Comparison of ENCODE assay signal across 8 cellular contexts in the genomic region with DNA sequence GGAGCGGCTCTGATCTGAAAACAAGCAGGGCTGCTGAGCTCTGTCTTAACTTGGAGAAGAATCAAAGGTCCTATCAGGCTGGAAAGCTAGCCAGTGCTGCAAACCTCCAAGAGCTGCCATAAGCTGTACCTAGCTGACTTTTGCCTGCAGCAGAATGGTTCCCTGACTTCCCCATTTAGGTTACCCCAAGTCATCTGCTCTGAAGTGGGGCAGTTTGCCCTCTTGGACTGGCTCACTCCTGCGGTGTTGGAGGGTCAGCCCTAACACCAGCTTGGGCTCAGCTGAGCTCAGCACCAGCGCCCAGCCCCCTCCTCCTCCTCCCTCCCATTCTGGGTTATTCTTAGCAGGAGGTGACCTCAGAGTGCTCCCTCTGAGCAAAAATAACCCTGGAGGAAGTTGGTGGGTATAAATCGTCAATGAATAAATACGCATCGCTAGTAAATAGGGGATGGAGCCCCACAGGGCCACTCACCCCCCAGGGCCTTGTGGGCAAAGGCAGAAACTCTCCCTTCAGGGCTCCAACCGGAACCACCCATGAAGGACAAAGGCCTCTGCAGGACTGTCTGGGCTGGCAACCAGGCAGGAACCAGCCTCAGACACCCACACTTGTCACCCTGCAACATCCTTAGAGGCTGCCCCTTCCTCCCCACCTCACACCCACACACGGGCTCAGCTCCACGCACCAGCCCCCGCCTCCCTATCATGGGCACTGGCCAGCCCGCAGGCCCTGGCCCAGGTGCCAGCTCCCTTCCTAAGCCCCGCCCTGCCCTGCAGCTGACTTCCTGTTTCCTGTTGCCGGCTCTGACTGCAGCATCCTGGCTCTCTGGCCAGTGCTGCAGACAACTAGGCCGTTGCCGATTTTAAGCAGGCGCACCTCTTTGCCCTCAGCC. TPM values are rescaled to one million over a fixed set of nuclear protein-coding genes. Genes with fewer than 3 reads are reported as not detected.
A peak's percentile ranks its signal among the peaks of the same experiment; 100 is the strongest.
DNase-seq lines count a peak whose midpoint lies in the region; ATAC-seq and TF ChIP-seq lines count a peak whose summit lies in the region.

No MANE protein-coding gene starts in this region.

- no peaks in the 10 kb centered on the region for H3K27me3 ChIP-seq in IMR-90 (ENCODE audit: control insufficient read depth, insufficient read depth, low read length)

- no TSS peak for BruUV-seq in IMR-90 (replicated peaks; lab: Mats Ljungman, UMichigan)
- no TSS peak for BruUV-seq in MCF 10A (replicated peaks; lab: Mats Ljungman, UMichigan)

- peak overlapping the region; percentile 86 for H2AFZ ChIP-seq in IMR-90 (replicated peaks; ENCODE audit: low read length, poor library complexity)

- 55% methylated on average over 9 of the region's 16 CpGs; no CpG with 5 or more reads in 1 of the 2 experiments for WGBS in IMR-90 (ENCODE audit: extremely low coverage in 2 of 2, insufficient read length in 1 of 2), 2 experiments

- no peak overlapping the region for H3K4me3 Mint-ChIP-seq in MCF 10A (ENCODE audit: unreplicated experiment)

- H3K9me3 Mint-ChIP-seq in MCF 10A (ENCODE audit: unreplicated experiment): no peaks in the 10 kb centered on the region

- no peak overlapping the region for H4K91ac ChIP-seq in IMR-90 (ENCODE audit: insufficient read depth, low read depth, low read length)

- no peaks in the 10 kb centered on the region for H4K20me1 ChIP-seq in IMR-90 (ENCODE audit: insufficient read depth, low read length)

- no peaks in the 10 kb centered on the region for H3K9me3 ChIP-seq in IMR-90 (ENCODE audit: control insufficient read depth, insufficient read depth, low read length)

- no peak overlapping the region for H3K56ac ChIP-seq in IMR-90 (ENCODE audit: extremely low read depth, insufficient read depth, low read length)

- peak; percentile 64 for ATAC-seq in IMR-90 (ENCODE audit: low read depth)
- peak; percentile 73 for ATAC-seq in left lobe of liver

- TF ChIP-seq RAD21 in IMR-90 (IDR thresholded peaks at IDR 0.05; ENCODE audit: low read length): no peak

- TF ChIP-seq CTCF in GM20000 (IDR thresholded peaks at IDR 0.05; ENCODE audit: extremely low read depth, missing control alignments): no peak
- no peak for TF ChIP-seq CTCF in IMR-90 (conservative IDR thresholded peaks at IDR 0.05; ENCODE audit: low read depth, low read length)
- no peak for TF ChIP-seq CTCF in MCF 10A (IDR thresholded peaks at IDR 0.05; ENCODE audit: unreplicated experiment)

- H2BK15ac ChIP-seq in IMR-90 (ENCODE audit: low read depth, low read length): no peak overlapping the region

- peaks cover 8% of the 10 kb centered on the region; the same call in 1 of the 2 replicates for H3K36me3 ChIP-seq in IMR-90 (ENCODE audit: control insufficient read depth, insufficient read depth, low read length)

- no peaks in the 10 kb centered on the region for H3K9me1 ChIP-seq in IMR-90 (ENCODE audit: insufficient read depth, low read length)

- CTCF ChIA-PET in IMR-90 (lab: Yijun Ruan, JAX): no interaction called here
- CTCF ChIA-PET in MCF 10A (lab: Yijun Ruan, JAX): interaction anchor here (0.5 to 0.8 kb wide), 3 partner anchors 14 to 1161 kb away, joined by 3 read pairs; no protein-coding TSS in a partner anchor

- no peak overlapping the region for H3K23ac ChIP-seq in IMR-90 (ENCODE audit: low read depth, low read length)

- peak overlapping the region; percentile 32; the same call in 1 of the 2 replicates for H3K4ac ChIP-seq in IMR-90 (ENCODE audit: low read depth, low read length)

- no peak overlapping the region for H2BK20ac ChIP-seq in IMR-90 (ENCODE audit: low read depth, low read length)

- peaks cover 2% of the 10 kb centered on the region for H3K36me3 Mint-ChIP-seq in MCF 10A (ENCODE audit: insufficient read depth, unreplicated experiment)

- H3K4me2 ChIP-seq in IMR-90 (ENCODE audit: low read depth, low read length): no peak overlapping the region

- H3K14ac ChIP-seq in IMR-90 (replicated peaks; ENCODE audit: low read depth, low read length): peak overlapping the region; percentile 46

- no peak overlapping the region for H2BK5ac ChIP-seq in IMR-90 (ENCODE audit: low read depth, low read length, poor library complexity, severe bottlenecking)

- H2AK9ac ChIP-seq in IMR-90 (replicated peaks; ENCODE audit: low read depth, low read length, poor library complexity): no peak overlapping the region

- H2BK120ac ChIP-seq in IMR-90 (ENCODE audit: low read depth, low read length): no peak overlapping the region

- POLR2A ChIA-PET in IMR-90 (lab: Charles Lee; ENCODE audit: unreplicated experiment): no interaction called here
- POLR2A ChIA-PET in MCF 10A (lab: Yijun Ruan, JAX): no interaction called here

- peak overlapping the region; percentile 13 for H3K27ac Mint-ChIP-seq in MCF 10A (ENCODE audit: low read depth, unreplicated experiment)

- H3K4me1 ChIP-seq in IMR-90 (ENCODE audit: control insufficient read depth, insufficient read depth, low read length): peaks cover 6% of the 10 kb centered on the region

- H4K5ac ChIP-seq in IMR-90 (ENCODE audit: low read depth, low read length): peak overlapping the region; percentile 18; the same call in 1 of the 2 replicates

- dilution Hi-C loops in IMR-90 (cut with HindIII; ENCODE audit: low sequenced_read_pairs, unreplicated experiment): no loop called here

- H3K4me1 Mint-ChIP-seq in MCF 10A (ENCODE audit: insufficient read depth, unreplicated experiment): no peaks in the 10 kb centered on the region

- no peaks in the 10 kb centered on the region for H3K79me1 ChIP-seq in IMR-90 (ENCODE audit: low read depth in 1 of 2, low read length in 2 of 2)

- no peaks in the 10 kb centered on the region for H3K27me3 Mint-ChIP-seq in MCF 10A (ENCODE audit: insufficient read depth, unreplicated experiment)

- no peak overlapping the region for H3K18ac ChIP-seq in IMR-90 (ENCODE audit: low read depth, low read length)

- no peak overlapping the region for H2AK5ac ChIP-seq in IMR-90 (ENCODE audit: low read depth, low read length)

- no peak for TF ChIP-seq POLR2A in IMR-90 (IDR thresholded peaks at IDR 0.05; ENCODE audit: low read depth, low read length)

- DNase-seq in DMS79 (lab: John Stamatoyannopoulos, UW) (peak; percentile 56), GM20000 (ENCODE audit: low spot score) (peak; percentile 85), IMR-90 (peak; percentile 24), T-helper 9 cell (peak; percentile 64), MCF 10A (ENCODE audit: unreplicated experiment) (peak; percentile 26), left lobe of liver (ENCODE audit: low spot score) (no peak), NCI-H82 treated with DMSO at 0.1 percent for 48 hours (lab: John Stamatoyannopoulos, UW; ENCODE audit: unreplicated experiment) (no peak)
- peak in 2 of 3 experiments; percentile 51 to 75 for DNase-seq in stimulated activated CD4-positive, alpha-beta T cell treated with anti-CD3 and anti-CD28 coated beads, TNF-alpha, amount 100 ng/mL, for 24 hours (ENCODE audit: low read depth in 3 of 3)

- H3K4me3 ChIP-seq in IMR-90 (ENCODE audit: insufficient read depth, low read depth, low read length): no peak overlapping the region

- no peak overlapping the region for H3K27ac ChIP-seq in IMR-90 (ENCODE audit: insufficient read depth, low read length)

- in situ Hi-C loops in IMR-90 (cut with MboI; ENCODE audit: low sequenced_read_pairs): no loop called here

- intact Hi-C loops in IMR-90 (cut with micrococcal nuclease) (no loop called here), MCF 10A (cut with micrococcal nuclease) (no loop called here)

- peak overlapping the region; percentile 34 to 82 for H4K8ac ChIP-seq in IMR-90 (ENCODE audit: low read depth in 2 of 2, low read length in 2 of 2)

- H3K9ac ChIP-seq in IMR-90 (ENCODE audit: low read depth, low read length): no peak overlapping the region

TF ChIP-seq in IMR-90, 13 proteins besides CTCF, POLR2A, EP300 and RAD21:
- TF ChIP-seq BHLHE40 (IDR thresholded peaks at IDR 0.05; ENCODE audit: low read depth, low read length) (no peak), MXI1 (IDR thresholded peaks at IDR 0.05; ENCODE audit: borderline replicate concordance, low read depth, low read length) (no peak), CEBPB (IDR thresholded peaks at IDR 0.05; ENCODE audit: low read depth, low read length) (no peak), CHD1 (IDR thresholded peaks at IDR 0.05; ENCODE audit: low read depth, low read length) (no peak), SMC3 (IDR thresholded peaks at IDR 0.05; ENCODE audit: low read depth, low read length) (no peak), RFX5 (IDR thresholded peaks at IDR 0.05; ENCODE audit: low read depth, low read length) (no peak), RCOR1 (IDR thresholded peaks at IDR 0.05; ENCODE audit: insufficient replicate concordance, low read length) (no peak), NFE2L2 (IDR thresholded peaks at IDR 0.05; ENCODE audit: low read depth, low read length) (no peak), FOS (IDR thresholded peaks at IDR 0.05; ENCODE audit: low read depth, low read length) (no peak), MAZ (IDR thresholded peaks at IDR 0.05; ENCODE audit: borderline replicate concordance, low read depth, low read length) (no peak; the same call in 1 of the 2 replicates), MAFK (IDR thresholded peaks at IDR 0.05; ENCODE audit: low read depth, low read length) (no peak)
- TF ChIP-seq, protein P1, sequence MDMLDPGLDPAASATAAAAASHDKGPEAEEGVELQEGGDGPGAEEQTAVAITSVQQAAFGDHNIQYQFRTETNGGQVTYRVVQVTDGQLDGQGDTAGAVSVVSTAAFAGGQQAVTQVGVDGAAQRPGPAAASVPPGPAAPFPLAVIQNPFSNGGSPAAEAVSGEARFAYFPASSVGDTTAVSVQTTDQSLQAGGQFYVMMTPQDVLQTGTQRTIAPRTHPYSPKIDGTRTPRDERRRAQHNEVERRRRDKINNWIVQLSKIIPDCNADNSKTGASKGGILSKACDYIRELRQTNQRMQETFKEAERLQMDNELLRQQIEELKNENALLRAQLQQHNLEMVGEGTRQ (IDR thresholded peaks at IDR 0.05; ENCODE audit: low read depth, low read length): no peak
- TF ChIP-seq, protein P2, sequence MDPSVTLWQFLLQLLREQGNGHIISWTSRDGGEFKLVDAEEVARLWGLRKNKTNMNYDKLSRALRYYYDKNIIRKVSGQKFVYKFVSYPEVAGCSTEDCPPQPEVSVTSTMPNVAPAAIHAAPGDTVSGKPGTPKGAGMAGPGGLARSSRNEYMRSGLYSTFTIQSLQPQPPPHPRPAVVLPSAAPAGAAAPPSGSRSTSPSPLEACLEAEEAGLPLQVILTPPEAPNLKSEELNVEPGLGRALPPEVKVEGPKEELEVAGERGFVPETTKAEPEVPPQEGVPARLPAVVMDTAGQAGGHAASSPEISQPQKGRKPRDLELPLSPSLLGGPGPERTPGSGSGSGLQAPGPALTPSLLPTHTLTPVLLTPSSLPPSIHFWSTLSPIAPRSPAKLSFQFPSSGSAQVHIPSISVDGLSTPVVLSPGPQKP (IDR thresholded peaks at IDR 0.05; ENCODE audit: borderline replicate concordance, low read depth, low read length): no peak

RNA-seq across cellular contexts. Expression of a gene that starts 46.9 kb away (rescaled TPM):
- total RNA-seq in IMR-90 (2012; rRNA removed) (6.1 and 9.7 TPM in 2 replicates), MCF 10A (2022) (8.0 and 11.5 TPM in 2 replicates), left lobe of liver (8.3 TPM)
- polyA plus RNA-seq in IMR-90 (2012; rRNA removed): 4.4 and 4.5 TPM in 2 replicates
- polyA plus RNA-seq in IMR-90 (2012; cell fraction: cytosol; rRNA removed): 1.4 and 3.9 TPM in 2 replicates
- polyA plus RNA-seq in IMR-90 (2012; cell fraction: nucleus; rRNA removed; ENCODE audit: low replicate concordance): 15.3 and 15.8 TPM in 2 replicates

Comparison
In these comparisons a context has a peak if more than half of its experiments do, and no peak if none do; other contexts are left out.
1. DNase-seq: peak in DMS79 (single experiment), GM20000 (single experiment), IMR-90 (single experiment), T-helper 9 cell (single experiment), MCF 10A (single experiment) and stimulated activated CD4-positive, alpha-beta T cell treated with anti-CD3 and anti-CD28 coated beads, TNF-alpha, amount 100 ng/mL, for 24 hours (2 of 3); none in left lobe of liver (single experiment) and NCI-H82 treated with DMSO at 0.1 percent for 48 hours (single experiment).